ENCODE assay signal across 8 cellular contexts in genomic region chr5:59598547-59598874, GRCh38.
A peak's percentile ranks its signal among the peaks of the same experiment; 100 is the strongest.
DNase-seq lines count a peak whose midpoint lies in the region; ATAC-seq and TF ChIP-seq lines count a peak whose summit lies in the region.

No MANE protein-coding gene starts in this region.

- no peaks in the 10 kb centered on the region for H3K36me3 Mint-ChIP-seq in immature natural killer cell

- H3K27me3 Mint-ChIP-seq in immature natural killer cell (ENCODE audit: low read depth in 3 of 3) = peaks cover 0 to 3% (median 0%) of the 10 kb centered on the region in 3 donors

- H3K9me3 ChIP-seq in duodenal mucosa (ENCODE audit: control insufficient read depth in 1 of 2, low read length in 2 of 2) = no peaks in the 10 kb centered on the region
- H3K9me3 ChIP-seq in gastrocnemius medialis = no peaks in the 10 kb centered on the region

- intact Hi-C loops in gastrocnemius medialis (cut with DNase I; ENCODE audit: low total_unique reads) = no loop called here

- H3K27me3 ChIP-seq in duodenal mucosa (ENCODE audit: control insufficient read depth in 1 of 2, insufficient read depth in 2 of 2, low read length in 2 of 2) (no peaks in the 10 kb centered on the region), gastrocnemius medialis (no peaks in the 10 kb centered on the region)

- peaks cover 10 to 18% of the 10 kb centered on the region in 2 donors for H3K4me1 ChIP-seq in duodenal mucosa (ENCODE audit: control insufficient read depth in 1 of 2, insufficient read depth in 2 of 2, low read length in 2 of 2)
- peaks cover 12 to 22% of the 10 kb centered on the region in 2 donors for H3K4me1 ChIP-seq in gastrocnemius medialis

- no peak for DNase-seq in gastrocnemius medialis
- no peak for DNase-seq in DMS114 treated with DMSO at 0.1 percent for 48 hours (lab: John Stamatoyannopoulos, UW; ENCODE audit: unreplicated experiment)
- no peak for DNase-seq in NCI-H446 (lab: John Stamatoyannopoulos, UW)
- no peak for DNase-seq in immature natural killer cell
- DNase-seq in HUDEP-2 (lab: John Stamatoyannopoulos, UW; ENCODE audit: unreplicated experiment in 76 of 76) = no peak

- peak overlapping the region in 1 of 5 donors; percentile 55 for H3K4me3 Mint-ChIP-seq in immature natural killer cell

- H3K36me3 ChIP-seq in duodenal mucosa (ENCODE audit: control insufficient read depth in 1 of 2, insufficient read depth in 2 of 2, low read length in 2 of 2) = no peaks in the 10 kb centered on the region
- no peaks in the 10 kb centered on the region for H3K36me3 ChIP-seq in gastrocnemius medialis

- H3K9ac ChIP-seq in duodenal mucosa (ENCODE audit: low read depth in 1 of 2, low read length in 2 of 2) = peak overlapping the region; percentile 24 to 48

- peak overlapping the region; percentile 55 to 64 for H3K4me3 ChIP-seq in duodenal mucosa (ENCODE audit: low read depth in 1 of 2, low read length in 2 of 2)
- H3K4me3 ChIP-seq in gastrocnemius medialis = peak overlapping the region; percentile 12 to 53 (median 36)

- H3K9me3 Mint-ChIP-seq in immature natural killer cell = peaks cover 0 to 1% (median 0%) of the 10 kb centered on the region in 6 donors

- TF ChIP-seq POLR2A in gastrocnemius medialis (IDR thresholded peaks at IDR 0.05) = no peak

- H3K4me1 Mint-ChIP-seq in immature natural killer cell = peaks cover 7 to 8% of the 10 kb centered on the region in 2 donors

- no peak overlapping the region for H3K27ac ChIP-seq in duodenal mucosa (ENCODE audit: low read depth, low read length)
- H3K27ac ChIP-seq in gastrocnemius medialis = peak overlapping the region; percentile 70 to 86 (median 78)

- TF ChIP-seq CTCF in gastrocnemius medialis (IDR thresholded peaks at IDR 0.05 in 4 of 5, conservative IDR thresholded peaks at IDR 0.05 in 1 of 5) = no peak

- no peak overlapping the region for H3K27ac Mint-ChIP-seq in immature natural killer cell

- in situ Hi-C loops in gastrocnemius medialis (cut with MboI; ENCODE audit: low sequenced_read_pairs in 4 of 4) = no loop called here

- ATAC-seq in GM18909 (IDR thresholded peaks at IDR 0.05; ENCODE audit: poor library complexity, unreplicated experiment) = peak; percentile 68
- ATAC-seq in HG03565 (IDR thresholded peaks at IDR 0.05; ENCODE audit: unreplicated experiment) = peak; percentile 50
- ATAC-seq in gastrocnemius medialis = peak; percentile 51 to 71
